Comparison of ENCODE assay signal across 15 cellular contexts in the genomic region with DNA sequence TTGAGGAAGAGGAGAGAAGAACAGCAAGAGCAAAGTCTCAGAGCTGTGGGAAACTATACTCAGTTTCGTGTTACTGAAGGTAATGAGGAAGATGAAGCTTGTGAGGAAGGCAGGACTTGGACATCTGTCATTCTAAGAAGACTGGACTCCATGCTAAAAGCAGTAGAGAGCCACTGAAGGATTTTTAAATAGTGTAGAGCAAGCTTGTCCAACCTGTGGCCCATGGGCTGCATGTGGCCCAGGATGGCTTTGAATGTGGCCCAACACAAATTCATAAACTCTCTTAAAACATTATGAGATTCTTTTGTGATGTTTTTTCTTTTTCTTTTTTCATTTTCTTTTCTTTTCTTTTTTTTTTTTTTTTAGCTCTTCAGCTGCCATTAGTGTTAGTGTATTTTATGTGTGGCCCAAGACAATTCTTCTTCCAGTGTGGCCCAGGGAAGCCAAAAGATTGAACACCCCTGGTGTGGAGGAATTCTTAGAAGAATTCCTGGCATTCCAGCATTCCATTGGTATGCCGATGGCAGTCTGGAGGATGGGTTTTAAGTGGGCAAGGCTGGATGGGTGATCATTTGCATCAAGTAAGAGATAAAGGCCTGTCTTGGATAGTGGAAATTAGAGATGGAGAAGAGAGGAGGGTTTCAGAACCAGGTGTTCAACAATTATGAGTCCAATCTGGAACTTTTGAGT. TPM values are rescaled to one million over a fixed set of nuclear protein-coding genes. Genes with fewer than 3 reads are reported as not detected.
DNase-seq lines count a peak whose midpoint lies in the region; ATAC-seq and TF ChIP-seq lines count a peak whose summit lies in the region.
"Had no signal": no experiment of that assay in that cellular context is flagged by ENCODE, and none has a peak within 500 bp of the region (broad histone marks: within the 10 kb centered on the region; RNA-seq: fewer than 3 reads in every experiment).

No MANE protein-coding gene starts in this region.

- no peaks in the 10 kb centered on the region for H3K9me3 Mint-ChIP-seq in dendritic cell treated with granulocyte-macrophage colony-stimulating factor and Interleukin-4, amounts not matched to agents 40 ng/mL and 50 ng/mL, for 4 days

- H2AFZ ChIP-seq in neuronal stem cell (ENCODE audit: low read length) = no peak overlapping the region

- TF ChIP-seq CTCF in lower lobe of right lung (IDR thresholded peaks at IDR 0.05) = no peak
- no peak for TF ChIP-seq CTCF in suprapubic skin (IDR thresholded peaks at IDR 0.05)

- H3K9ac ChIP-seq in neuronal stem cell (ENCODE audit: low read depth, low read length, poor library complexity) = no peak overlapping the region

- no peaks in the 10 kb centered on the region for H3K36me3 Mint-ChIP-seq in dendritic cell treated with granulocyte-macrophage colony-stimulating factor and Interleukin-4, amounts not matched to agents 40 ng/mL and 50 ng/mL, for 4 days (ENCODE audit: low read depth)

- H2BK5ac ChIP-seq in neuronal stem cell (ENCODE audit: low read length) = no peak overlapping the region

- no peak overlapping the region for H4K8ac ChIP-seq in neuronal stem cell (ENCODE audit: low read depth, low read length)

- peaks cover 2 to 8% of the 10 kb centered on the region in 2 donors for H3K4me1 ChIP-seq in neuronal stem cell (ENCODE audit: control insufficient read depth in 2 of 2, insufficient read depth in 1 of 2, low read depth in 1 of 2, low read length in 2 of 2)
- H3K4me1 ChIP-seq in lower lobe of right lung = peaks cover 10% of the 10 kb centered on the region
- H3K4me1 ChIP-seq in suprapubic skin = peaks cover 7% of the 10 kb centered on the region
- H3K4me1 ChIP-seq: right atrium auricular region had no signal

- peak overlapping the region; percentile 24 for H3K27ac Mint-ChIP-seq in dendritic cell treated with granulocyte-macrophage colony-stimulating factor and Interleukin-4, amounts not matched to agents 40 ng/mL and 50 ng/mL, for 4 days
- H3K27ac Mint-ChIP-seq: activated CD8-positive, alpha-beta T cell treated with anti-CD3 and anti-CD28 coated beads, Interleukin-2, amount 10 ng/mL, durations not matched to agents 7 days and 5 days had no signal

- H3K27me3 ChIP-seq in neuronal stem cell (ENCODE audit: control insufficient read depth in 3 of 3, insufficient read depth in 3 of 3, low read depth in 1 of 3, low read length in 3 of 3) = no peaks in the 10 kb centered on the region
- no peaks in the 10 kb centered on the region for H3K27me3 ChIP-seq in lower lobe of right lung (ENCODE audit: low read depth)
- H3K27me3 ChIP-seq in suprapubic skin = no peaks in the 10 kb centered on the region
- H3K27me3 ChIP-seq: right atrium auricular region had no signal

- H3K23ac ChIP-seq in neuronal stem cell (ENCODE audit: low read depth, low read length, poor library complexity) = no peak overlapping the region

- H2AK5ac ChIP-seq in neuronal stem cell (ENCODE audit: low read depth, low read length) = no peak overlapping the region

- H2BK120ac ChIP-seq in neuronal stem cell (ENCODE audit: low read depth, low read length) = no peak overlapping the region

- in situ Hi-C loops in G401 (cut with HindIII; ENCODE audit: low sequenced_read_pairs) = no loop called here

- H4K91ac ChIP-seq in neuronal stem cell (ENCODE audit: low read depth, low read length, poor library complexity) = no peak overlapping the region

- no peak for ATAC-seq in lower lobe of right lung
- ATAC-seq: activated CD8-positive, alpha-beta T cell treated with anti-CD3 and anti-CD28 coated beads, Interleukin-2, amount 10 ng/mL, durations not matched to agents 7 days and 5 days; esophagus mucosa had no signal

- DNase-seq in ELF-1 (ENCODE audit: low read depth, low spot score) = peak; percentile 88
- DNase-seq in LHCN-M2 (ENCODE audit: low read depth) = peak; percentile 72
- DNase-seq in neuronal stem cell (ENCODE audit: low spot score) = peak; percentile 63
- no peak for DNase-seq in lower lobe of right lung
- DNase-seq in suprapubic skin (ENCODE audit: low spot score in 2 of 2) = no peak
- DNase-seq in activated CD8-positive, alpha-beta memory T cell treated with anti-CD3 and anti-CD28 coated beads for 24 hours = no peak
- DNase-seq in G401 (ENCODE audit: low spot score) = no peak
- DNase-seq: activated CD8-positive, alpha-beta T cell treated with anti-CD3 and anti-CD28 coated beads, Interleukin-2, amount 10 ng/mL, durations not matched to agents 7 days and 5 days; activated naive CD4-positive, alpha-beta T cell; caudate nucleus; COR-L47; T-helper 9 cell had no signal

- intact Hi-C loops in dendritic cell treated with granulocyte-macrophage colony-stimulating factor and Interleukin-4, amounts not matched to agents 40 ng/mL and 50 ng/mL, for 4 days (cut with micrococcal nuclease) = no loop called here
- intact Hi-C loops in lower lobe of right lung (cut with DNase I) = no loop called here

- H3K27me3 Mint-ChIP-seq in dendritic cell treated with granulocyte-macrophage colony-stimulating factor and Interleukin-4, amounts not matched to agents 40 ng/mL and 50 ng/mL, for 4 days = no peaks in the 10 kb centered on the region

- no peak overlapping the region for H2BK12ac ChIP-seq in neuronal stem cell (ENCODE audit: low read length)

- peaks cover 37% of the 10 kb centered on the region for H3K4me1 Mint-ChIP-seq in dendritic cell treated with granulocyte-macrophage colony-stimulating factor and Interleukin-4, amounts not matched to agents 40 ng/mL and 50 ng/mL, for 4 days (ENCODE audit: low read depth)

- H3K18ac ChIP-seq in neuronal stem cell (ENCODE audit: low read length) = no peak overlapping the region

- H3K4me3 Mint-ChIP-seq in dendritic cell treated with granulocyte-macrophage colony-stimulating factor and Interleukin-4, amounts not matched to agents 40 ng/mL and 50 ng/mL, for 4 days = no peak overlapping the region
- H3K4me3 Mint-ChIP-seq: activated CD8-positive, alpha-beta T cell treated with anti-CD3 and anti-CD28 coated beads, Interleukin-2, amount 10 ng/mL, durations not matched to agents 7 days and 5 days had no signal

- no peak for TF ChIP-seq EP300 in suprapubic skin (IDR thresholded peaks at IDR 0.05)

- no peak for TF ChIP-seq POLR2A in suprapubic skin (IDR thresholded peaks at IDR 0.05)

- WGBS in neuronal stem cell (ENCODE audit: extremely low coverage in 2 of 2, insufficient read length in 2 of 2, insufficient replicate concordance in 1 of 2), 2 donors = no CpG with 5 or more reads among the region's 2 CpGs
- WGBS in suprapubic skin = 82% methylated on average over 2 of the region's 2 CpGs

- H3K14ac ChIP-seq in neuronal stem cell (ENCODE audit: low read length) = no peak overlapping the region

- no peak overlapping the region for H2BK15ac ChIP-seq in neuronal stem cell (ENCODE audit: low read length)

- H3K36me3 ChIP-seq in neuronal stem cell (replicated peaks in 1 of 2; ENCODE audit: control insufficient read depth in 2 of 2, insufficient read depth in 2 of 2, low read length in 2 of 2) = no peaks in the 10 kb centered on the region
- no peaks in the 10 kb centered on the region for H3K36me3 ChIP-seq in lower lobe of right lung
- H3K36me3 ChIP-seq in suprapubic skin = no peaks in the 10 kb centered on the region
- H3K36me3 ChIP-seq: right atrium auricular region had no signal

- no peak overlapping the region for H3K4ac ChIP-seq in neuronal stem cell (ENCODE audit: low read length)

- H3K79me1 ChIP-seq in neuronal stem cell (ENCODE audit: low read depth, low read length) = no peaks in the 10 kb centered on the region

- peak overlapping the region; percentile 77 for H3K27ac ChIP-seq in neuronal stem cell (replicated peaks; ENCODE audit: low read length)
- H3K27ac ChIP-seq in lower lobe of right lung = no peak overlapping the region
- H3K27ac ChIP-seq in suprapubic skin = no peak overlapping the region
- H3K27ac ChIP-seq: right atrium auricular region had no signal

- H3K4me3 ChIP-seq in neuronal stem cell (ENCODE audit: low read length in 2 of 2) (no peak overlapping the region), lower lobe of right lung (no peak overlapping the region), suprapubic skin (no peak overlapping the region)
- H3K4me3 ChIP-seq: right atrium auricular region had no signal

- no peaks in the 10 kb centered on the region for H3K9me3 ChIP-seq in neuronal stem cell (replicated peaks in 1 of 2; ENCODE audit: control insufficient read depth in 2 of 2, insufficient read depth in 1 of 2, low read depth in 1 of 2, low read length in 2 of 2)
- H3K9me3 ChIP-seq in lower lobe of right lung = no peaks in the 10 kb centered on the region
- no peaks in the 10 kb centered on the region for H3K9me3 ChIP-seq in suprapubic skin
- H3K9me3 ChIP-seq: right atrium auricular region had no signal

- H3K4me2 ChIP-seq in neuronal stem cell (ENCODE audit: insufficient read depth, low read length, poor library complexity, severe bottlenecking) = no peak overlapping the region

RNA-seq across cellular contexts. Expression of a gene that starts 6.9 kb away (rescaled TPM):
- total RNA-seq in LHCN-M2 (2014; rRNA removed) (23.0 and 26.6 TPM in 2 replicates), lower lobe of right lung (76.2 TPM), suprapubic skin (100 to 1,000 TPM; 142 to 311 (median 159) TPM)
- 7.9 TPM for polyA plus RNA-seq in LHCN-M2 (2012)
- 5.5 TPM for polyA plus RNA-seq in neuronal stem cell (2013, experiment 1 of 2)
- polyA plus RNA-seq in neuronal stem cell (2013, experiment 2 of 2) = 6.6 TPM
- total RNA-seq in G401 (2014; rRNA removed; shearing (Covaris generic)) = 4.7 and 15.7 TPM in 2 replicates

Comparison
In these comparisons a context has a peak if more than half of its experiments do, and no peak if none do; other contexts are left out.
1. DNase-seq: peak in ELF-1 (single experiment), LHCN-M2 (single experiment) and neuronal stem cell (single experiment); none in lower lobe of right lung (single experiment), suprapubic skin (0 of 2), activated CD8-positive, alpha-beta memory T cell treated with anti-CD3 and anti-CD28 coated beads for 24 hours (single experiment) and G401 (single experiment).